In genomic region chr2:18398833-18399232, GRCh38 we compare ENCODE assay signal across 20 cellular contexts.
DNase-seq lines count a peak whose midpoint lies in the region; ATAC-seq, FAIRE-seq and TF ChIP-seq lines count a peak whose summit lies in the region.
"Had no signal": no experiment of that assay in that cellular context is flagged by ENCODE, and none has a peak within 500 bp of the region (broad histone marks: within the 10 kb centered on the region; RNA-seq: fewer than 3 reads in every experiment).

No MANE protein-coding gene starts in this region.

- dilution Hi-C loops in keratinocyte (cut with MboI; ENCODE audit: extremely low pct_ligation_motif_present, low sequenced_read_pairs): no loop called here

- peak; percentile 44 for FAIRE-seq in keratinocyte (lab: Jason Lieb, UNC)
- FAIRE-seq: G401.6, GM12891, GM18507 had no signal

- H4K20me1 ChIP-seq in keratinocyte (ENCODE audit: control insufficient read depth, extremely low read depth, insufficient read depth, low read length): no peaks in the 10 kb centered on the region
- H4K20me1 ChIP-seq in GM23338 (replicated peaks; ENCODE audit: insufficient read depth): no peaks in the 10 kb centered on the region
- H4K20me1 ChIP-seq: BLaER1 had no signal

- no peak overlapping the region for H3K4me3 ChIP-seq in keratinocyte (ENCODE audit: control insufficient read depth in 2 of 3, extremely low read depth in 1 of 3, insufficient read depth in 2 of 3, low read depth in 1 of 3, low read length in 3 of 3)
- no peak overlapping the region for H3K4me3 ChIP-seq in GM23338
- H3K4me3 ChIP-seq: BLaER1, SJCRH30 had no signal

- H3K36me3 ChIP-seq in keratinocyte (ENCODE audit: control insufficient read depth in 2 of 2, extremely low read depth in 1 of 2, insufficient read depth in 2 of 2, low read length in 2 of 2): no peaks in the 10 kb centered on the region
- no peaks in the 10 kb centered on the region for H3K36me3 ChIP-seq in GM23338 (ENCODE audit: insufficient read depth)
- H3K36me3 ChIP-seq: BLaER1, SJCRH30 had no signal

- no peak overlapping the region for H3K4me3 Mint-ChIP-seq in GM23338

- no peak overlapping the region for H3K27ac Mint-ChIP-seq in GM23338

- H3K9me2 ChIP-seq in GM23338 (ENCODE audit: insufficient read depth): peaks cover 3% of the 10 kb centered on the region; the same call in 1 of the 2 replicates

- no peaks in the 10 kb centered on the region for H3K4me1 ChIP-seq in keratinocyte (ENCODE audit: control insufficient read depth, extremely low read depth, insufficient read depth, low read length)
- H3K4me1 ChIP-seq in GM23338 (ENCODE audit: insufficient read depth): peaks cover under 1% of the 10 kb centered on the region; the same call in 1 of the 2 replicates
- H3K4me1 ChIP-seq: BLaER1, SJCRH30 had no signal

- no peaks in the 10 kb centered on the region for H3K9me3 Mint-ChIP-seq in GM23338

- no peaks in the 10 kb centered on the region for H3F3A ChIP-seq in GM23338 (replicated peaks; ENCODE audit: low read depth)

- no peak for TF ChIP-seq CTCF in AG09319 (IDR thresholded peaks at IDR 0.05; ENCODE audit: low read depth, low read length)
- TF ChIP-seq CTCF in keratinocyte (optimal IDR thresholded peaks at IDR 0.05 in 1 of 3, IDR thresholded peaks at IDR 0.05 in 1 of 3, conservative IDR thresholded peaks at IDR 0.05 in 1 of 3; ENCODE audit: extremely low read depth in 1 of 3, insufficient read depth in 2 of 3, low read length in 3 of 3): no peak
- TF ChIP-seq CTCF in GM23338 (conservative IDR thresholded peaks at IDR 0.05; ENCODE audit: low read depth in 2 of 2): no peak

- H3K27me3 ChIP-seq in keratinocyte (ENCODE audit: control insufficient read depth, extremely low read depth, insufficient read depth, low read length): no peaks in the 10 kb centered on the region
- H3K27me3 ChIP-seq in GM23338 (ENCODE audit: insufficient read depth): no peaks in the 10 kb centered on the region
- H3K27me3 ChIP-seq: BLaER1, SJCRH30 had no signal

- no peaks in the 10 kb centered on the region for H3K9me1 ChIP-seq in keratinocyte (ENCODE audit: control insufficient read depth, extremely low read depth, insufficient read depth, low read length)

- no peaks in the 10 kb centered on the region for H3K36me3 Mint-ChIP-seq in GM23338 (ENCODE audit: low read depth)

- DNase-seq in AG09319 (ENCODE audit: extremely low read depth, low read depth) (peak; percentile 56), GM03348 (ENCODE audit: low spot score) (peak; percentile 35), fibroblast of gingiva (ENCODE audit: low read depth) (peak; percentile 85), keratinocyte (ENCODE audit: low read depth, low spot score) (no peak), GM23338 (ENCODE audit: low spot score) (no peak), NCI-H146 treated with DMSO at 0.1 percent for 48 hours (lab: John Stamatoyannopoulos, UW; ENCODE audit: unreplicated experiment) (no peak), dedifferentiated amniotic fluid mesenchymal stem cell (ENCODE audit: extremely low spot score) (no peak)
- DNase-seq: DMS79 treated with DMSO at 0.1 percent for 48 hours, GOT3, NCI-H1436, NCI-H2081, NCI-H510A, NCI-H774, RPMI8226, SJCRH30 had no signal

- H3K4me2 ChIP-seq in keratinocyte (ENCODE audit: control insufficient read depth, extremely low read depth, insufficient read depth, low read depth, low read length) (no peak overlapping the region), GM23338 (no peak overlapping the region)
- H3K4me2 ChIP-seq: BLaER1, KMS-11 had no signal

- no peaks in the 10 kb centered on the region for H3K9me3 ChIP-seq in keratinocyte (ENCODE audit: control insufficient read depth, low read depth, low read length)
- H3K9me3 ChIP-seq: BLaER1 had no signal

- peaks cover 5% of the 10 kb centered on the region; the same call in 1 of the 3 replicates for H3K4me1 Mint-ChIP-seq in GM23338

- H3K27me3 Mint-ChIP-seq in GM23338 (ENCODE audit: insufficient read depth, low read depth, poor library complexity): no peaks in the 10 kb centered on the region

- H3K27ac ChIP-seq in keratinocyte (ENCODE audit: control insufficient read depth, insufficient read depth, low read length) (no peak overlapping the region), GM23338 (ENCODE audit: low read depth) (no peak overlapping the region)
- H3K27ac ChIP-seq: BLaER1, KMS-11, SJCRH30 had no signal

- ATAC-seq in GM23338: no peak

- H2AFZ ChIP-seq in keratinocyte (ENCODE audit: control insufficient read depth, low read length) (no peak overlapping the region), GM23338 (no peak overlapping the region; the same call in 1 of the 2 replicates)

- no peaks in the 10 kb centered on the region for H3K79me2 ChIP-seq in keratinocyte (ENCODE audit: control insufficient read depth, insufficient read depth, low read length)
- H3K79me2 ChIP-seq in GM23338 (replicated peaks; ENCODE audit: insufficient read depth): no peaks in the 10 kb centered on the region

- H3K9ac ChIP-seq in keratinocyte (ENCODE audit: control insufficient read depth, extremely low read depth, insufficient read depth, low read length): no peak overlapping the region
- H3K9ac ChIP-seq: BLaER1, KMS-11 had no signal

TF ChIP-seq in GM23338, 12 proteins besides CTCF, POLR2A, EP300 and RAD21:
- TF ChIP-seq EZH2 (IDR thresholded peaks at IDR 0.05; ENCODE audit: low read depth, unreplicated experiment) (no peak), CREB1 (CRISPR knock-in tag; IDR thresholded peaks at IDR 0.05; ENCODE audit: low read depth) (no peak), ZNF331 (CRISPR knock-in tag; IDR thresholded peaks at IDR 0.05; ENCODE audit: low read depth) (no peak), ETS1 (IDR thresholded peaks at IDR 0.05) (no peak), JUNB (IDR thresholded peaks at IDR 0.05; ENCODE audit: unreplicated experiment) (no peak), STAT1 (IDR thresholded peaks at IDR 0.05; ENCODE audit: unreplicated experiment) (no peak), ZNF114 (CRISPR knock-in tag; IDR thresholded peaks at IDR 0.05) (no peak)

Comparison
In these comparisons a context has a peak if more than half of its experiments do, and no peak if none do; other contexts are left out.
1. DNase-seq: peak in AG09319 (single experiment), GM03348 (single experiment) and fibroblast of gingiva (single experiment); none in keratinocyte (single experiment), GM23338 (single experiment), NCI-H146 treated with DMSO at 0.1 percent for 48 hours (single experiment) and dedifferentiated amniotic fluid mesenchymal stem cell (single experiment).